ENCODE assay signal across 26 cellular contexts in genomic region chr3:60585918-60586317, GRCh38.
A peak's percentile ranks its signal among the peaks of the same experiment; 100 is the strongest.
DNase-seq lines count a peak whose midpoint lies in the region; ATAC-seq and TF ChIP-seq lines count a peak whose summit lies in the region.
"Had no signal": no experiment of that assay in that cellular context is flagged by ENCODE, and none has a peak within 500 bp of the region (broad histone marks: within the 10 kb centered on the region; RNA-seq: fewer than 3 reads in every experiment).

No MANE protein-coding gene starts in this region.

- ATAC-seq in GM21367 (IDR thresholded peaks at IDR 0.05; ENCODE audit: unreplicated experiment) (peak; percentile 62), HG02885 (IDR thresholded peaks at IDR 0.05; ENCODE audit: poor library complexity, unreplicated experiment) (peak; percentile 54), GM21515 (IDR thresholded peaks at IDR 0.05; ENCODE audit: unreplicated experiment) (no peak)
- ATAC-seq: activated CD8-positive, alpha-beta T cell treated with anti-CD3 and anti-CD28 coated beads, Interleukin-2, amount 10 ng/mL, durations not matched to agents 7 days and 5 days; activated T-helper 17 cell treated with anti-CD3 and anti-CD28 coated beads, Interleukin-2, amount 50 U/mL, for 72 hours; effector memory CD8-positive, alpha-beta T cell; HCT116; Right ventricle myocardium inferior; SK-N-SH treated with all-trans-retinoic acid at 6 μM for 48 hours had no signal

- H3K9me3 ChIP-seq in GM23248 (ENCODE audit: low read depth), result no peaks in the 10 kb centered on the region
- H3K9me3 ChIP-seq: adrenal gland, sigmoid colon, tibial artery had no signal

- no peak overlapping the region for H3K9ac ChIP-seq in GM23248

- DNase-seq in GM12865 (ENCODE audit: low read depth), result peak; percentile 10
- peak; percentile 2 for DNase-seq in NAMALWA (ENCODE audit: low spot score)
- DNase-seq in mucosa of gallbladder (ENCODE audit: low spot score), result no peak
- no peak for DNase-seq in NCI-H1092 treated with DMSO at 0.1 percent for 48 hours (lab: John Stamatoyannopoulos, UW)
- no peak for DNase-seq in GM23248
- DNase-seq: activated CD8-positive, alpha-beta T cell treated with anti-CD3 and anti-CD28 coated beads, Interleukin-2, amount 10 ng/mL, durations not matched to agents 7 days and 5 days; activated naive CD4-positive, alpha-beta T cell treated with anti-CD3 and anti-CD28 coated beads, Interleukin-2, amount 10 ng/mL, durations not matched to agents 7 days and 5 days; adrenal gland; Calu3; effector memory CD8-positive, alpha-beta T cell; hypothalamus; IMR-90; NCI-H1694 treated with DMSO at 0.1 percent for 48 hours; OCI-M1; sigmoid colon; stimulated activated CD4-positive, alpha-beta T cell treated with anti-CD3 and anti-CD28 coated beads, Interleukin-12 subunit alpha, Interleukin-12 subunit beta, amount 100 ng/mL, for 4 hours; stimulated activated CD4-positive, alpha-beta T cell treated with anti-CD3 and anti-CD28 coated beads, Interleukin-2, amount 100 ng/mL, for 48 hours; tibial artery had no signal

- 0% methylated on average over 1 of the region's 1 CpG for WGBS in GM23248 (ENCODE audit: low coverage in 1 of 2, low lambda C conversion rate in 2 of 2, missing lambda C conversion rate in 2 of 2), 2 experiments

- H4K20me1 ChIP-seq in GM23248 (ENCODE audit: insufficient read depth), result no peaks in the 10 kb centered on the region

- peaks cover 33% of the 10 kb centered on the region for H3K4me1 ChIP-seq in GM23248 (ENCODE audit: insufficient read depth)
- H3K4me1 ChIP-seq: adrenal gland, sigmoid colon, tibial artery had no signal

- no peaks in the 10 kb centered on the region for H3K27me3 ChIP-seq in GM23248 (replicated peaks; ENCODE audit: insufficient read depth)
- H3K27me3 ChIP-seq: adrenal gland, sigmoid colon, tibial artery had no signal

- H3K36me3 ChIP-seq in GM23248 (ENCODE audit: low read depth), result no peaks in the 10 kb centered on the region
- H3K36me3 ChIP-seq: adrenal gland, sigmoid colon, tibial artery had no signal

- H3K79me2 ChIP-seq in GM23248 (ENCODE audit: insufficient read depth), result no peaks in the 10 kb centered on the region

- in situ Hi-C loops in GM23248 (cut with MboI), result loop anchor here (25.0 kb wide), 1 partner anchor 1601 kb away; no protein-coding TSS in a partner anchor

- H2AFZ ChIP-seq in GM23248, result no peak overlapping the region

- no peak overlapping the region for H3K4me2 ChIP-seq in GM23248 (ENCODE audit: unreplicated experiment)

- H3K4me3 ChIP-seq in GM12865 (ENCODE audit: low read depth, low read length), result no peak overlapping the region
- H3K4me3 ChIP-seq in GM23248, result no peak overlapping the region
- H3K4me3 ChIP-seq: adrenal gland, lung, sigmoid colon, tibial artery had no signal

- no peaks in the 10 kb centered on the region for H3K9me2 ChIP-seq in GM23248 (ENCODE audit: insufficient read depth)

- no peak overlapping the region for H3K27ac ChIP-seq in GM23248
- H3K27ac ChIP-seq: adrenal gland, sigmoid colon, tibial artery had no signal

- TF ChIP-seq CTCF in GM12865 (IDR thresholded peaks at IDR 0.05; ENCODE audit: insufficient read depth, low read depth, low read length, missing control alignments), result no peak

- H3F3A ChIP-seq in GM23248 (ENCODE audit: insufficient read depth), result peaks cover 26% of the 10 kb centered on the region

Comparison
In these comparisons a context has a peak if more than half of its experiments do, and no peak if none do; other contexts are left out.
1. DNase-seq: peak in GM12865 (single experiment) and NAMALWA (single experiment); none in mucosa of gallbladder (single experiment), NCI-H1092 treated with DMSO at 0.1 percent for 48 hours (single experiment) and GM23248 (single experiment).